10 cellular contexts compared by ENCODE assay signal in the genomic region with DNA sequence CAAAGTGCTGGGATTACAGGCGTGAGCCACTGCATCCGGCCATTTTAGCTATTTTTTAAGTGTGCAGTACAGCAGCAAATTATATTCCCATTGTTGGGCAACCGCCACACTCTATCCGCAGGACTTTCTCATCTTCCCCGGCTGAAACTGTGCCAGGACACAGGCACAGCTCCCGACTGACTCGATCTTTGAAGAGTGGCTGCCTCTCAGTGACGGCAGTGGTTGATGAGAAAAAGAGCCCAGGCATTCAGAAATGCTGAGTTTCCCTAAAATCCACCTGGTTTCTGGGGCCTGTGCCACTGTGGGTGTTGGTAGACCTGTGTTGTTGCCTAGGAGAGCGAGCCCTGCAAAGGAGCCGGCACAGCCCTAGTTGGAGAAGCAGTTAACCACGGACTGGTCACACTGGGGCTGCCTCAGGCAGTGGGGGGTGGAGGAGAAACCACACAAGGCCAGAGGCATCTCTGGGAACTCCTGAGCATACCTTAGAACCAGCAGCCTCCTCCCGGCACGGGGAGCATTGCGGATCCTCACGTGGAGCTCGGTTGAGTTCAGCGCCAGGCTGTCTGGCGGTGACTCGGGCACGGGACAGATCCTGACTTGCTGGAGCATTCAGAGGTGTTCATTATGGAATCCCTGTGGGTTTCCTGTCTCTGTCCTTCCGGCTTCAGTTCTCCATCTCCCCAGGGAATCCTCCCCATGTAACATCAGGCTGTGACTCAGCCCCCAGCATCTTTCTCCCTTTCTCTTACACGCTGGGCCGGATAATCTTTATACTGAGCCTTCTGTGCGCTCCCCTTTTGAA. TPM values are rescaled to one million over a fixed set of nuclear protein-coding genes. Genes with fewer than 3 reads are reported as not detected.
DNase-seq lines count a peak whose midpoint lies in the region; TF ChIP-seq lines count a peak whose summit lies in the region.
"Had no signal": no experiment of that assay in that cellular context is flagged by ENCODE, and none has a peak within 500 bp of the region (broad histone marks: within the 10 kb centered on the region; RNA-seq: fewer than 3 reads in every experiment).

No MANE protein-coding gene starts in this region.

- no peak for TF ChIP-seq RAD21 in SK-N-SH (IDR thresholded peaks at IDR 0.05; ENCODE audit: low read length)

- CTCF ChIA-PET in SK-N-SH (lab: Yijun Ruan, JAX), result interaction anchor here (1.2 to 3.1 kb wide), 4 partner anchors 16 to 183 kb away, joined by 3 to 11 read pairs (median 8); a partner anchor contains a TSS

- POLR2A ChIA-PET in SK-N-SH (lab: Yijun Ruan, JAX), result no interaction called here

- peak overlapping the region; percentile 26; the same call in 1 of the 2 replicates for H3K9ac ChIP-seq in SK-N-SH
- H3K9ac ChIP-seq: parathyroid adenoma had no signal

- no peak for TF ChIP-seq EP300 in SK-N-SH (IDR thresholded peaks at IDR 0.05; ENCODE audit: borderline replicate concordance in 1 of 2, low read depth in 1 of 2, low read length in 1 of 2)

- no peaks in the 10 kb centered on the region for H3K9me2 ChIP-seq in SK-N-SH

- H3K4me1 ChIP-seq in SK-N-SH (ENCODE audit: control insufficient read depth in 1 of 2, insufficient read depth in 2 of 2, low read depth in 1 of 2, low read length in 1 of 2), result peaks cover 0 to 27% of the 10 kb centered on the region in 2 experiments; a peak in 3 of 4 replicates
- H3K4me1 ChIP-seq: parathyroid adenoma had no signal

- TF ChIP-seq CTCF in SK-N-SH (IDR thresholded peaks at IDR 0.05), result no peak
- no peak for TF ChIP-seq CTCF in fibroblast of villous mesenchyme (IDR thresholded peaks at IDR 0.05; ENCODE audit: insufficient read depth, low read depth, low read length)

- DNase-seq in GM04503 (ENCODE audit: low read depth) (peak; percentile 53), SK-N-SH (no peak), fibroblast of villous mesenchyme (ENCODE audit: low read depth) (peak; percentile 53), smooth muscle cell of the brain vasculature (ENCODE audit: low read depth, low spot score) (peak; percentile 70), NCI-H226 (no peak), LoVo (ENCODE audit: low spot score) (no peak), SW 1271 (lab: John Stamatoyannopoulos, UW) (no peak)
- DNase-seq: effector CD4-positive, alpha-beta T cell; T-cell had no signal

- H3K27me3 ChIP-seq in SK-N-SH (ENCODE audit: insufficient read depth), result no peaks in the 10 kb centered on the region

- WGBS in SK-N-SH (ENCODE audit: low lambda C conversion rate), result 72% methylated on average over 16 of the region's 24 CpGs

- H3K27ac ChIP-seq in SK-N-SH (ENCODE audit: low read depth in 2 of 2, low read length in 1 of 2), result peak overlapping the region in 1 of 2 experiments; percentile 61; a peak in 2 of 4 replicates
- H3K27ac ChIP-seq: parathyroid adenoma had no signal

- H3K4me3 ChIP-seq in SK-N-SH (ENCODE audit: low read depth in 2 of 2, low read length in 1 of 2) (no peak overlapping the region), fibroblast of villous mesenchyme (ENCODE audit: low read depth, low read length) (no peak overlapping the region)

- H4K20me1 ChIP-seq in SK-N-SH (ENCODE audit: insufficient read depth), result peaks cover 40% of the 10 kb centered on the region

- H3K4me2 ChIP-seq in SK-N-SH, result no peak overlapping the region; the same call in 1 of the 2 replicates

- H3F3A ChIP-seq in SK-N-SH (replicated peaks; ENCODE audit: insufficient read depth), result peaks cover 23% of the 10 kb centered on the region

- peaks cover 78% of the 10 kb centered on the region for H3K79me2 ChIP-seq in SK-N-SH (ENCODE audit: insufficient read depth)
- H3K79me2 ChIP-seq: parathyroid adenoma had no signal

- no peaks in the 10 kb centered on the region for H3K9me3 ChIP-seq in SK-N-SH

- no peak overlapping the region for H2AFZ ChIP-seq in SK-N-SH (ENCODE audit: low read depth)
- H2AFZ ChIP-seq: parathyroid adenoma had no signal

- peaks cover 75 to 82% of the 10 kb centered on the region in 2 experiments for H3K36me3 ChIP-seq in SK-N-SH (replicated peaks in 1 of 2; ENCODE audit: control insufficient read depth in 1 of 2, insufficient read depth in 2 of 2, low read length in 1 of 2)

TF ChIP-seq in SK-N-SH, 30 proteins besides CTCF, POLR2A, EP300 and RAD21:
- no peak for TF ChIP-seq TEAD4 (IDR thresholded peaks at IDR 0.05; ENCODE audit: borderline replicate concordance, insufficient read depth)
- TF ChIP-seq, protein P1, sequence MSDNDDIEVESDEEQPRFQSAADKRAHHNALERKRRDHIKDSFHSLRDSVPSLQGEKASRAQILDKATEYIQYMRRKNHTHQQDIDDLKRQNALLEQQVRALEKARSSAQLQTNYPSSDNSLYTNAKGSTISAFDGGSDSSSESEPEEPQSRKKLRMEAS (IDR thresholded peaks at IDR 0.05; ENCODE audit: low read depth), result 0 out of 2 replicates have a peak, but pooled peaks have one; percentile 20
TF ChIP-seq in SK-N-SH: peak in this region for 1.

RNA-seq across cellular contexts. Expression of a gene that starts 16.2 kb away (rescaled TPM):
- polyA plus RNA-seq in SK-N-SH (2012; rRNA removed), result 33.0 and 59.7 TPM in 2 replicates
- polyA plus RNA-seq in SK-N-SH (2012; cell fraction: cytosol; rRNA removed), result 22.0 and 28.4 TPM in 2 replicates
- polyA plus RNA-seq in SK-N-SH (2012; cell fraction: nucleus; rRNA removed), result 122 and 146 TPM in 2 replicates
- 26.1 and 44.9 TPM in 2 replicates for total RNA-seq in fibroblast of villous mesenchyme

Comparison
In these comparisons a context has a peak if more than half of its experiments do, and no peak if none do; other contexts are left out.
1. DNase-seq: peak in GM04503 (single experiment), fibroblast of villous mesenchyme (single experiment) and smooth muscle cell of the brain vasculature (single experiment); none in SK-N-SH (single experiment), NCI-H226 (single experiment), LoVo (single experiment) and SW 1271 (0 of 2).